ENCODE assay signal across 24 cellular contexts in the genomic region with DNA sequence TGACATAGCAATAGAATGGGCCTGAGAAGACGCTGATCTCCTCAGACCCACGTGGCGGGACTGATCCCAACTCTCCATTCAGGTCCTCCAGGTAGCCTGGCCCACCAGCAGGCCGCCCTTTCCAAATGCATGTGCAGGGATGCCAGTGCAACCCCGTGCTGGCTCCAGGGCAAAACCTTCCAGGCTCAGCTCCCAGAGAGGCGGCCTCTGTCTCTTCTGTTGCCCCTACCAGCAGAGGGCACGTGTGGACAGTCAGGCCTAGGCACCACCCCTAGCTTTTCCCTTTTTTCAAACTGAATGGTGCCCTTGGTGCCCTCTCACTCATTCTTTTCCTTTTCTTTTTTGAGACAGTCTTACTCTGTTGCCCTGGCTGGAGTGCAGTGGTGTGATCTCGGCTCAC.
DNase-seq lines count a peak whose midpoint lies in the region; ATAC-seq and TF ChIP-seq lines count a peak whose summit lies in the region.
"Had no signal": no experiment of that assay in that cellular context is flagged by ENCODE, and none has a peak within 500 bp of the region (broad histone marks: within the 10 kb centered on the region; RNA-seq: fewer than 3 reads in every experiment).

No MANE protein-coding gene starts in this region.

- H3K27ac ChIP-seq in 22Rv1 (no peak overlapping the region), RWPE2 (ENCODE audit: poor library complexity, severe bottlenecking) (no peak overlapping the region), esophagus squamous epithelium (no peak overlapping the region)
- H3K27ac ChIP-seq: BLaER1 treated with 17β-estradiol and CSF1 and Interleukin-3, amounts not matched to agents 10 nM and 100 nM; ovary had no signal

- WGBS in esophagus squamous epithelium, 2 donors, result 72 to 83% methylated on average over 8 of the region's 8 CpGs

- TF ChIP-seq CTCF in 22Rv1 (IDR thresholded peaks at IDR 0.05) (peak; percentile 32), RWPE2 (IDR thresholded peaks at IDR 0.05; ENCODE audit: poor library complexity, severe bottlenecking) (peak; percentile 21), esophagus squamous epithelium (IDR thresholded peaks at IDR 0.05) (peak in 4 of 6 experiments; percentile 7 to 56 (median 16))

- H3K4me3 ChIP-seq in H7 (ENCODE audit: insufficient read depth, low read depth, low read length) (no peak overlapping the region), RWPE2 (ENCODE audit: severe bottlenecking) (no peak overlapping the region), esophagus squamous epithelium (no peak overlapping the region)
- H3K4me3 ChIP-seq: BLaER1 treated with 17β-estradiol and CSF1 and Interleukin-3, amounts not matched to agents 10 nM and 100 nM; ovary had no signal

- ATAC-seq in RWPE2 (ENCODE audit: low read depth), result no peak
- ATAC-seq in GM19351 (IDR thresholded peaks at IDR 0.05; ENCODE audit: unreplicated experiment), result no peak
- ATAC-seq: naive thymus-derived CD8-positive, alpha-beta T cell; Right ventricle myocardium inferior; sciatic nerve had no signal

- intact Hi-C loops in esophagus squamous epithelium (cut with DNase I), result no loop called here

- peaks cover 3% of the 10 kb centered on the region; the same call in 1 of the 2 replicates for H3K27me3 ChIP-seq in H7 (ENCODE audit: control insufficient read depth, insufficient read depth, low read length)
- no peaks in the 10 kb centered on the region for H3K27me3 ChIP-seq in RWPE2 (ENCODE audit: insufficient read depth, poor library complexity, severe bottlenecking)
- peaks cover 0 to 25% (median 0%) of the 10 kb centered on the region in 4 donors for H3K27me3 ChIP-seq in esophagus squamous epithelium
- H3K27me3 ChIP-seq: BLaER1 treated with 17β-estradiol and CSF1 and Interleukin-3, amounts not matched to agents 10 nM and 100 nM; ovary had no signal

- DNase-seq in H7 (peak; percentile 60), RWPE2 (ENCODE audit: low spot score) (no peak), esophagus squamous epithelium (lab: John Stamatoyannopoulos, UW) (no peak), kidney glomerular epithelial cell (lab: John Stamatoyannopoulos, UW) (no peak), SHP77 (lab: John Stamatoyannopoulos, UW) (no peak), NCI-H2107 (lab: John Stamatoyannopoulos, UW) (no peak)
- DNase-seq: activated CD4-positive, alpha-beta T cell treated with anti-CD3 and anti-CD28 coated beads, Interleukin-2, amount 10 ng/mL, durations not matched to agents 24 days and 14 days; activated CD8-positive, alpha-beta memory T cell treated with anti-CD3 and anti-CD28 coated beads, Interleukin-2, amount 50 U/mL, for 4 hours; activated gamma-delta T cell; foreskin melanocyte; HCEC 1CT; hypothalamus; kidney; naive thymus-derived CD8-positive, alpha-beta T cell; NCI-H1417 treated with DMSO at 0.1 percent for 48 hours; NCI-H524; ovary; stimulated activated CD4-positive, alpha-beta T cell treated with anti-CD3 and anti-CD28 coated beads, Interleukin-15, amount 100 ng/mL, for 24 hours; SW 1271 had no signal

- H3K4me1 ChIP-seq in RWPE2 (ENCODE audit: insufficient read depth, poor library complexity, severe bottlenecking) (peaks cover 7% of the 10 kb centered on the region), esophagus squamous epithelium (no peaks in the 10 kb centered on the region)
- H3K4me1 ChIP-seq: BLaER1 treated with 17β-estradiol and CSF1 and Interleukin-3, amounts not matched to agents 10 nM and 100 nM had no signal

- TF ChIP-seq POLR2A in esophagus squamous epithelium (IDR thresholded peaks at IDR 0.05), result no peak

- H3K36me3 ChIP-seq in H7 (replicated peaks; ENCODE audit: control insufficient read depth, insufficient read depth, low read length), result no peaks in the 10 kb centered on the region
- peaks cover 50% of the 10 kb centered on the region for H3K36me3 ChIP-seq in RWPE2 (ENCODE audit: low read depth)
- no peaks in the 10 kb centered on the region for H3K36me3 ChIP-seq in esophagus squamous epithelium
- H3K36me3 ChIP-seq: BLaER1 treated with 17β-estradiol and CSF1 and Interleukin-3, amounts not matched to agents 10 nM and 100 nM; ovary had no signal

- H3K9me3 ChIP-seq in RWPE2 (ENCODE audit: severe bottlenecking), result no peaks in the 10 kb centered on the region
- no peaks in the 10 kb centered on the region for H3K9me3 ChIP-seq in esophagus squamous epithelium
- H3K9me3 ChIP-seq: BLaER1 treated with 17β-estradiol and CSF1 and Interleukin-3, amounts not matched to agents 10 nM and 100 nM; ovary had no signal
